Comparison of ENCODE assay signal across 8 cellular contexts in the genomic region with DNA sequence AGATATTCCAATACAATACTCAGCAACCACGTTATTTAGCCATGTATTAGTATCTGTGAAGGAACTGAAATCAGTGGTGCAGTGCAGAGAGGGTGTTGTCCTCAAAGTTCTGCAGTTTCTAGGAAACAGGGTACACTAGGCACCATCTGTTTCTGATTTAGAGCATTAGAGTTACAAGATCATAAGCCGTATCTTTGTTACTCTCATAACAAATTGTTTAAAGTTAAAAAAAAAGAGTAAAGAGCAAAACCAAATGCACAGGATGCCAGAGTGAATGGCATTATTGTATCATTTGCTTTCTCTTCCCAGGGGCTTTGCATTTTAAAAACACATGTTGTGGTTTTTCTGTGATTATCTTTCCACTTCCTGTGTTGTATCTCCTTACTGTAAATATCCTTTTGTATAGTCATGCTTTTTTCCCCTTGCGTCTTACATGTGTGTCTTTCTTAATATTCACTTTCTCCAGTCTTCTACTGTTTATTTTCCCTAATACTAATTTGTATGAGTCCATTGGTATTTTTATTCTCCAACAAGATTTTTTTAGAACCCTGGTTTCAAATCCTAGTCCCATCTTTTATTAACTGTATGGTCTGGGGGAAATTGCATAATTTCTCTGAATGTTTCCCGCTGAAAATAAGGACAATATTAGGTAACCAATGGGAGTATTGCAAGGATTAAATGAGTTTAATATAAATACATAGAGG. TPM values are rescaled to one million over a fixed set of nuclear protein-coding genes. Genes with fewer than 3 reads are reported as not detected.
DNase-seq lines count a peak whose midpoint lies in the region; ATAC-seq and TF ChIP-seq lines count a peak whose summit lies in the region.

No MANE protein-coding gene starts in this region.

- peaks cover 9% of the 10 kb centered on the region for H3K9me3 Mint-ChIP-seq in activated naive CD4-positive, alpha-beta T cell treated with anti-CD3 and anti-CD28 coated beads, Interleukin-2, amount 10 ng/mL, durations not matched to agents 7 days and 5 days
- H3K9me3 Mint-ChIP-seq in activated CD4-positive, alpha-beta memory T cell treated with anti-CD3 and anti-CD28 coated beads for 36 hours = no peaks in the 10 kb centered on the region
- H3K9me3 Mint-ChIP-seq in natural killer cell = no peaks in the 10 kb centered on the region

- H2AFZ ChIP-seq in PC-9 = no peak overlapping the region

- intact Hi-C loops in activated CD4-positive, alpha-beta memory T cell treated with anti-CD3 and anti-CD28 coated beads for 36 hours (cut with micrococcal nuclease) = loop anchor here (1.0 to 5.0 kb wide), 3 partner anchors 23 to 144 kb away; no protein-coding TSS in a partner anchor
- intact Hi-C loops in natural killer cell (cut with micrococcal nuclease) = no loop called here
- intact Hi-C loops in PC-9 (cut with micrococcal nuclease; ENCODE audit: unreplicated experiment) = loop anchor here (5.0 kb wide), 1 partner anchor 189 kb away; no protein-coding TSS in a partner anchor

- H3K27me3 Mint-ChIP-seq in activated naive CD4-positive, alpha-beta T cell treated with anti-CD3 and anti-CD28 coated beads, Interleukin-2, amount 10 ng/mL, durations not matched to agents 7 days and 5 days = no peaks in the 10 kb centered on the region
- H3K27me3 Mint-ChIP-seq in activated CD4-positive, alpha-beta memory T cell treated with anti-CD3 and anti-CD28 coated beads for 36 hours = no peaks in the 10 kb centered on the region
- peaks cover 2 to 5% of the 10 kb centered on the region in 2 donors for H3K27me3 Mint-ChIP-seq in natural killer cell (ENCODE audit: low read depth in 2 of 2)

- CTCF ChIA-PET in activated naive CD4-positive, alpha-beta T cell treated with anti-CD3 and anti-CD28 coated beads, Interleukin-2, amount 10 ng/mL, durations not matched to agents 7 days and 5 days (lab: Charles Lee) = interaction anchor here (0.7 kb wide), 1 partner anchor 18 kb away, joined by 3 read pairs; no protein-coding TSS in a partner anchor
- CTCF ChIA-PET in activated CD4-positive, alpha-beta memory T cell treated with anti-CD3 and anti-CD28 coated beads for 36 hours (lab: Charles Lee) = interaction anchor here (1.2 to 2.4 kb wide), 2 partner anchors 10 to 247 kb away, joined by 3 to 10 read pairs; no protein-coding TSS in a partner anchor
- CTCF ChIA-PET in GM10248 (lab: Yijun Ruan, JAX) (interaction anchor here (1.2 kb wide), 1 partner anchor 10 kb away, joined by 6 read pairs; no protein-coding TSS in a partner anchor), PC-9 (lab: Charles Lee) (interaction anchor here (0.5 kb wide), 1 partner anchor 490 kb away, joined by 4 read pairs; no protein-coding TSS in a partner anchor)

- H3K27ac Mint-ChIP-seq in activated naive CD4-positive, alpha-beta T cell treated with anti-CD3 and anti-CD28 coated beads, Interleukin-2, amount 10 ng/mL, durations not matched to agents 7 days and 5 days = peak overlapping the region; percentile 83
- peak overlapping the region; percentile 71 for H3K27ac Mint-ChIP-seq in activated CD4-positive, alpha-beta memory T cell treated with anti-CD3 and anti-CD28 coated beads for 36 hours
- H3K27ac Mint-ChIP-seq in natural killer cell = no peak overlapping the region

- H3K9me3 ChIP-seq in PC-9 (ENCODE audit: insufficient read depth, low read depth) = no peaks in the 10 kb centered on the region; the same call in 1 of the 2 replicates

- H3K36me3 ChIP-seq in PC-9 (ENCODE audit: low read depth) = no peaks in the 10 kb centered on the region

- no peaks in the 10 kb centered on the region for H3K79me2 ChIP-seq in PC-9 (ENCODE audit: low read depth)

- TF ChIP-seq CTCF in natural killer cell (IDR thresholded peaks at IDR 0.05) (no peak), GM10248 (IDR thresholded peaks at IDR 0.05; ENCODE audit: control extremely low read depth, extremely low read depth, low read depth, missing control alignments) (no peak), PC-9 (conservative IDR thresholded peaks at IDR 0.05) (no peak)

- POLR2A ChIA-PET in activated CD4-positive, alpha-beta memory T cell treated with anti-CD3 and anti-CD28 coated beads for 36 hours (lab: Charles Lee) = no interaction called here
- POLR2A ChIA-PET in GM10248 (lab: Yijun Ruan, JAX) = no interaction called here
- POLR2A ChIA-PET in PC-9 (lab: Charles Lee; ENCODE audit: unreplicated experiment) = no interaction called here

- H3K4me2 ChIP-seq in PC-9 = no peak overlapping the region

- no peaks in the 10 kb centered on the region for H4K20me1 ChIP-seq in PC-9 (ENCODE audit: insufficient read depth)

- no peak overlapping the region for H3K4me3 ChIP-seq in PC-9

- H3F3A ChIP-seq in PC-9 (ENCODE audit: insufficient read depth, low read depth) = no peaks in the 10 kb centered on the region; the same call in 1 of the 2 replicates

- peaks cover 16% of the 10 kb centered on the region for H3K4me1 ChIP-seq in PC-9 (replicated peaks; ENCODE audit: insufficient read depth)

- peak overlapping the region; percentile 22 for H3K4me3 Mint-ChIP-seq in activated naive CD4-positive, alpha-beta T cell treated with anti-CD3 and anti-CD28 coated beads, Interleukin-2, amount 10 ng/mL, durations not matched to agents 7 days and 5 days
- no peak overlapping the region for H3K4me3 Mint-ChIP-seq in activated CD4-positive, alpha-beta memory T cell treated with anti-CD3 and anti-CD28 coated beads for 36 hours
- no peak overlapping the region for H3K4me3 Mint-ChIP-seq in natural killer cell

- no peaks in the 10 kb centered on the region for H3K27me3 ChIP-seq in PC-9 (ENCODE audit: insufficient read depth, low read depth)

- ATAC-seq in HG03280 (IDR thresholded peaks at IDR 0.05; ENCODE audit: unreplicated experiment) (peak; percentile 69), natural killer cell (peak in 2 of 3 donors; percentile 21 to 45)

- no peak overlapping the region for H3K27ac ChIP-seq in PC-9

- H3K36me3 Mint-ChIP-seq in activated naive CD4-positive, alpha-beta T cell treated with anti-CD3 and anti-CD28 coated beads, Interleukin-2, amount 10 ng/mL, durations not matched to agents 7 days and 5 days = peaks cover 9% of the 10 kb centered on the region
- no peaks in the 10 kb centered on the region for H3K36me3 Mint-ChIP-seq in activated CD4-positive, alpha-beta memory T cell treated with anti-CD3 and anti-CD28 coated beads for 36 hours
- no peaks in the 10 kb centered on the region for H3K36me3 Mint-ChIP-seq in natural killer cell

- BruUV-seq in PC-9 (replicated peaks; lab: Mats Ljungman, UMichigan) = no TSS peak

- no peaks in the 10 kb centered on the region for H3K9me2 ChIP-seq in PC-9 (ENCODE audit: insufficient read depth)

- DNase-seq in activated naive CD4-positive, alpha-beta T cell treated with anti-CD3 and anti-CD28 coated beads, Interleukin-2, amount 10 ng/mL, durations not matched to agents 7 days and 5 days = no peak
- DNase-seq in activated naive CD4-positive, alpha-beta T cell treated with anti-CD3 and anti-CD28 coated beads, Interleukin-2, amount 50 U/mL, for 16 hours = no peak
- DNase-seq in activated CD4-positive, alpha-beta memory T cell treated with anti-CD3 and anti-CD28 coated beads for 36 hours = no peak
- DNase-seq in natural killer cell = no peak
- DNase-seq in GM10248 (ENCODE audit: extremely low spot score) = no peak
- no peak for DNase-seq in effector CD4-positive, alpha-beta T cell
- DNase-seq in PC-9 = no peak

- H3K4me1 Mint-ChIP-seq in activated naive CD4-positive, alpha-beta T cell treated with anti-CD3 and anti-CD28 coated beads, Interleukin-2, amount 10 ng/mL, durations not matched to agents 7 days and 5 days = peaks cover 57% of the 10 kb centered on the region
- peaks cover 37% of the 10 kb centered on the region for H3K4me1 Mint-ChIP-seq in activated CD4-positive, alpha-beta memory T cell treated with anti-CD3 and anti-CD28 coated beads for 36 hours (ENCODE audit: low read depth)
- peaks cover 8 to 13% of the 10 kb centered on the region in 2 donors for H3K4me1 Mint-ChIP-seq in natural killer cell

RNA-seq across cellular contexts. Expression of gene NUP160, which starts 15.2 kb away (rescaled TPM):
- total RNA-seq in activated CD4-positive, alpha-beta memory T cell treated with anti-CD3 and anti-CD28 coated beads for 36 hours = 10 to 100 TPM; 68.0 to 69.5 TPM
- 10 to 100 TPM; 36.6 to 53.3 (median 43.5) TPM for total RNA-seq in natural killer cell
- total RNA-seq in PC-9 (2021) = 61.7 and 73.2 TPM in 2 replicates

Comparison
In these comparisons a context has a peak if more than half of its experiments do, and no peak if none do; other contexts are left out.
1. H3K27ac Mint-ChIP-seq: peak in activated naive CD4-positive, alpha-beta T cell treated with anti-CD3 and anti-CD28 coated beads, Interleukin-2, amount 10 ng/mL, durations not matched to agents 7 days and 5 days (single experiment) and activated CD4-positive, alpha-beta memory T cell treated with anti-CD3 and anti-CD28 coated beads for 36 hours (single experiment); none in natural killer cell (0 of 2).